ENCODE assay signal across 27 cellular contexts in the genomic region with DNA sequence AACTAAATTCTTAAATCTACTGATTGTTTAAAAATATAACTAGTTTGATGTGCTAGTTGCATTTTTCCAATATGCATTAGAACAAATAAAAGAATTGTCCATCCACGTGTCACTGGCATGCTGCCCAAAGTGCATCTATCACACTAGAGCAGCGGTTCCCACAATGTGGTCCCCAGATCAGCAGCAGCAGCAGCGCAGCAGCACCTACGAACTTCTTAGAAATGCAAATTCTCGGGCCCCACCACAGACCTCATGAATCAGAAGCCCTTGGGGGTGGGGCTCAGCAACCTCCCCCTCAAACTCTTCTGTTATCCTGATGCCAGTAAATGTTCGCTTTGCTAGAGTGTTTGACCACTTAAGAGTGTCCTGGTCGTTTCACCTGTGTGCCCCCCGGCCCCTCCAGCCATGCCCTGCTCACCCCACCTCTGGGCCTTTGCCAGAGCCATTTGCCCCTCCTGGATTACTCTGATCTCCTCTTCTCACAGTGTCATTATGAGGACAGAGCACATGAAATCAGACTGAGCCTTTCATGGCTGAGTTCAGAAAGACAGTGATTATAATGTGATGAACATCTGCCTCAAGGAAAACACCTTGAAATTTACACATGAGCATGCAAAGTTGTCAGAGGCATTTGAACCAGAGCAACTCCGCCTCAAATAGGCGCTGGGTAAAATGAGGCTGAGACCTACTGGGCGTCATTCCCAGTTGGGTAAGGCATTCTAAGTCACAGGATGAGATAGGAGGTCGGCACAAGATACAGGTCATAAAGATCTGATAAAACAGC. TPM values are rescaled to one million over a fixed set of nuclear protein-coding genes. Genes with fewer than 3 reads are reported as not detected.
DNase-seq lines count a peak whose midpoint lies in the region; ATAC-seq and TF ChIP-seq lines count a peak whose summit lies in the region.
"Had no signal": no experiment of that assay in that cellular context is flagged by ENCODE, and none has a peak within 500 bp of the region (broad histone marks: within the 10 kb centered on the region; RNA-seq: fewer than 3 reads in every experiment).

No MANE protein-coding gene starts in this region.

- ATAC-seq in activated CD8-positive, alpha-beta T cell treated with anti-CD3 and anti-CD28 coated beads for 36 hours = peak; percentile 96
- no peak for ATAC-seq in left lobe of liver

- CTCF ChIA-PET in activated CD8-positive, alpha-beta T cell treated with anti-CD3 and anti-CD28 coated beads for 36 hours (lab: Charles Lee) = interaction anchor here (0.8 kb wide), 1 partner anchor 9 kb away, joined by 3 read pairs; no protein-coding TSS in a partner anchor
- CTCF ChIA-PET in SK-N-SH (lab: Yijun Ruan, JAX) = interaction anchor here (1.1 to 4.2 kb wide), 3 partner anchors 9 to 128 kb away, joined by 3 to 26 read pairs (median 17); no protein-coding TSS in a partner anchor

- H3K36me3 Mint-ChIP-seq in activated T-cell treated with anti-CD3 and anti-CD28 coated beads, Interleukin-2, amount 50 U/mL, for 24 hours (ENCODE audit: low read depth) = no peaks in the 10 kb centered on the region
- no peaks in the 10 kb centered on the region for H3K36me3 Mint-ChIP-seq in activated CD8-positive, alpha-beta T cell treated with anti-CD3 and anti-CD28 coated beads for 36 hours (ENCODE audit: low read depth)

- peaks cover 9% of the 10 kb centered on the region for H3K4me1 Mint-ChIP-seq in activated T-cell treated with anti-CD3 and anti-CD28 coated beads, Interleukin-2, amount 50 U/mL, for 24 hours (ENCODE audit: low read depth)
- peaks cover 9% of the 10 kb centered on the region for H3K4me1 Mint-ChIP-seq in activated CD8-positive, alpha-beta T cell treated with anti-CD3 and anti-CD28 coated beads for 36 hours (ENCODE audit: low read depth)

- no peaks in the 10 kb centered on the region for H3K9me3 ChIP-seq in iPS-18a (ENCODE audit: control insufficient read depth, low read depth, low read length)
- no peaks in the 10 kb centered on the region for H3K9me3 ChIP-seq in SK-N-SH
- H3K9me3 ChIP-seq: neutrophil, SJCRH30, spleen, testis had no signal

- TF ChIP-seq EP300 in SK-N-SH (IDR thresholded peaks at IDR 0.05; ENCODE audit: borderline replicate concordance in 1 of 2, low read depth in 1 of 2, low read length in 1 of 2) = no peak

- H3K4me2 ChIP-seq in SK-N-SH = no peak overlapping the region
- H3K4me2 ChIP-seq: hepatocyte had no signal

- no peak for TF ChIP-seq RAD21 in SK-N-SH (IDR thresholded peaks at IDR 0.05; ENCODE audit: low read length)

- no peak for TF ChIP-seq CTCF in activated CD8-positive, alpha-beta T cell treated with anti-CD3 and anti-CD28 coated beads for 36 hours (IDR thresholded peaks at IDR 0.05)
- TF ChIP-seq CTCF in SK-N-SH (IDR thresholded peaks at IDR 0.05) = no peak

- no peaks in the 10 kb centered on the region for H3K36me3 ChIP-seq in iPS-18a (ENCODE audit: control insufficient read depth, low read depth, low read length)
- no peaks in the 10 kb centered on the region for H3K36me3 ChIP-seq in SK-N-SH (replicated peaks in 1 of 2; ENCODE audit: control insufficient read depth in 1 of 2, insufficient read depth in 2 of 2, low read length in 1 of 2)
- H3K36me3 ChIP-seq: neutrophil, SJCRH30, spleen had no signal

- no peak overlapping the region for H3K4me3 Mint-ChIP-seq in activated T-cell treated with anti-CD3 and anti-CD28 coated beads, Interleukin-2, amount 50 U/mL, for 24 hours
- no peak overlapping the region for H3K4me3 Mint-ChIP-seq in activated CD8-positive, alpha-beta T cell treated with anti-CD3 and anti-CD28 coated beads for 36 hours
- H3K4me3 Mint-ChIP-seq: T-helper 1 cell treated with Interleukin-12 subunit alpha and Interleukin-12 subunit beta and Interleukin-4 antibody, amounts not matched to agents 30 μg/mL and 1 μg/mL, for 36 hours had no signal

- H3F3A ChIP-seq in SK-N-SH (replicated peaks; ENCODE audit: insufficient read depth) = no peaks in the 10 kb centered on the region

- peaks cover 17% of the 10 kb centered on the region for H3K27me3 Mint-ChIP-seq in activated T-cell treated with anti-CD3 and anti-CD28 coated beads, Interleukin-2, amount 50 U/mL, for 24 hours
- H3K27me3 Mint-ChIP-seq in activated CD8-positive, alpha-beta T cell treated with anti-CD3 and anti-CD28 coated beads for 36 hours = peaks cover 5% of the 10 kb centered on the region

- H3K9me3 Mint-ChIP-seq in activated T-cell treated with anti-CD3 and anti-CD28 coated beads, Interleukin-2, amount 50 U/mL, for 24 hours = no peaks in the 10 kb centered on the region
- H3K9me3 Mint-ChIP-seq in activated CD8-positive, alpha-beta T cell treated with anti-CD3 and anti-CD28 coated beads for 36 hours = no peaks in the 10 kb centered on the region
- H3K9me3 Mint-ChIP-seq: T-helper 1 cell treated with Interleukin-12 subunit alpha and Interleukin-12 subunit beta and Interleukin-4 antibody, amounts not matched to agents 30 μg/mL and 1 μg/mL, for 36 hours had no signal

- peaks cover 20% of the 10 kb centered on the region for H3K4me1 ChIP-seq in iPS-18a (ENCODE audit: control insufficient read depth, low read depth, low read length)
- peaks cover 0 to 20% of the 10 kb centered on the region in 2 experiments; a peak in 2 of 4 replicates for H3K4me1 ChIP-seq in SK-N-SH (ENCODE audit: control insufficient read depth in 1 of 2, insufficient read depth in 2 of 2, low read depth in 1 of 2, low read length in 1 of 2)
- H3K4me1 ChIP-seq: SJCRH30, spleen, testis had no signal

- H2AFZ ChIP-seq in SK-N-SH (ENCODE audit: low read depth) = no peak overlapping the region
- H2AFZ ChIP-seq: hepatocyte had no signal

- H3K4me3 ChIP-seq in iPS-18a (ENCODE audit: low read length) (no peak overlapping the region), SK-N-SH (ENCODE audit: low read depth in 2 of 2, low read length in 1 of 2) (no peak overlapping the region)
- H3K4me3 ChIP-seq: hepatocyte, lung, SJCRH30, spleen, testis had no signal

- WGBS in SK-N-SH (ENCODE audit: low lambda C conversion rate) = 69% methylated on average over 10 of the region's 12 CpGs

- H3K27ac Mint-ChIP-seq in activated T-cell treated with anti-CD3 and anti-CD28 coated beads, Interleukin-2, amount 50 U/mL, for 24 hours = no peak overlapping the region
- no peak overlapping the region for H3K27ac Mint-ChIP-seq in activated CD8-positive, alpha-beta T cell treated with anti-CD3 and anti-CD28 coated beads for 36 hours
- H3K27ac Mint-ChIP-seq: T-helper 1 cell treated with Interleukin-12 subunit alpha and Interleukin-12 subunit beta and Interleukin-4 antibody, amounts not matched to agents 30 μg/mL and 1 μg/mL, for 36 hours had no signal

- H3K9me2 ChIP-seq in SK-N-SH = no peaks in the 10 kb centered on the region

- H3K27ac ChIP-seq in iPS-18a (ENCODE audit: low read length) (no peak overlapping the region), SK-N-SH (ENCODE audit: low read depth in 2 of 2, low read length in 1 of 2) (no peak overlapping the region)
- H3K27ac ChIP-seq: hepatocyte, neutrophil, SJCRH30, spleen, testis had no signal

- no peaks in the 10 kb centered on the region for H4K20me1 ChIP-seq in SK-N-SH (ENCODE audit: insufficient read depth)

- H3K27me3 ChIP-seq in iPS-18a (ENCODE audit: control insufficient read depth, insufficient read depth, low read length) (peaks cover 20% of the 10 kb centered on the region), SK-N-SH (ENCODE audit: insufficient read depth) (0 out of 2 replicates have a peak, but pooled peaks cover 6% of the 10 kb centered on the region)
- H3K27me3 ChIP-seq: hepatocyte, neutrophil, SJCRH30, testis had no signal

- POLR2A ChIA-PET in activated CD8-positive, alpha-beta T cell treated with anti-CD3 and anti-CD28 coated beads for 36 hours (lab: Charles Lee) = interaction anchor here (0.8 kb wide), 1 partner anchor 30 kb away, joined by 3 read pairs; a partner anchor contains a TSS
- POLR2A ChIA-PET in SK-N-SH (lab: Yijun Ruan, JAX) = no interaction called here

- intact Hi-C loops in activated CD8-positive, alpha-beta T cell treated with anti-CD3 and anti-CD28 coated beads for 36 hours (cut with micrococcal nuclease) = no loop called here

- no peaks in the 10 kb centered on the region for H3K79me2 ChIP-seq in SK-N-SH (ENCODE audit: insufficient read depth)
- H3K79me2 ChIP-seq: hepatocyte had no signal

- peak; percentile 28 to 43 for DNase-seq in activated T-cell treated with anti-CD3 and anti-CD28 coated beads, Interleukin-2, amount 50 U/mL, for 48 hours
- no peak for DNase-seq in activated T-cell treated with anti-CD3 and anti-CD28 coated beads, Interleukin-2, amount 50 U/mL, for 24 hours
- peak; percentile 77 for DNase-seq in activated CD8-positive, alpha-beta T cell treated with anti-CD3 and anti-CD28 coated beads for 36 hours
- DNase-seq in SK-N-SH (no peak), COR-L47 (lab: John Stamatoyannopoulos, UW) (no peak), islet precursor cell (no peak), left lobe of liver (ENCODE audit: low spot score) (no peak)
- DNase-seq: activated CD4-positive, alpha-beta T cell treated with anti-CD3 and anti-CD28 coated beads, Interleukin-2, amount 50 U/mL, for 4 hours; activated effector memory CD4-positive, alpha-beta T cell treated with anti-CD3 and anti-CD28 coated beads, Interleukin-2, amount 50 U/mL, for 16 hours; C1 segment of cervical spinal cord; KBM-7; kidney; NCI-H1694 treated with DMSO at 0.1 percent for 48 hours; NCI-H774; SJCRH30; spleen; testis had no signal

- H3K9ac ChIP-seq in iPS-18a (ENCODE audit: low read length) (peak overlapping the region; percentile 4), SK-N-SH (no peak overlapping the region)

TF ChIP-seq in SK-N-SH, 30 proteins besides CTCF, POLR2A, EP300 and RAD21 (continues in another document):
- no peak for TF ChIP-seq TEAD4 (IDR thresholded peaks at IDR 0.05; ENCODE audit: borderline replicate concordance, insufficient read depth)

RNA-seq across cellular contexts. Expression of a gene that starts 12.6 kb away (rescaled TPM):
- not detected for total RNA-seq in activated CD8-positive, alpha-beta T cell treated with anti-CD3 and anti-CD28 coated beads for 36 hours
- 0.02 and 0.16 TPM in 2 replicates for polyA plus RNA-seq in SK-N-SH (2012; rRNA removed)
- 0.01 and 0.05 TPM in 2 replicates for polyA plus RNA-seq in SK-N-SH (2012; cell fraction: cytosol; rRNA removed)
- polyA plus RNA-seq in SK-N-SH (2012; cell fraction: nucleus; rRNA removed) = 0.16 and 0.85 TPM in 2 replicates
- total RNA-seq in left lobe of liver = not detected
- total RNA-seq: cardiac septum, dermis microvascular lymphatic vessel endothelial cell, fibroblast of villous mesenchyme, G401, hepatocyte, kidney, renal cortical epithelial cell, testis had no signal
- polyA plus RNA-seq: hepatocyte had no signal

RNA-seq across cellular contexts. Expression of a gene that starts 28.9 kb away (rescaled TPM):
- under 1 TPM; 0.43 to 0.54 TPM for total RNA-seq in activated CD8-positive, alpha-beta T cell treated with anti-CD3 and anti-CD28 coated beads for 36 hours
- polyA plus RNA-seq in SK-N-SH (2012; rRNA removed) = 0.12 and 0.39 TPM in 2 replicates
- polyA plus RNA-seq in SK-N-SH (2012; cell fraction: cytosol; rRNA removed) = 0.24 and 0.42 TPM in 2 replicates
- polyA plus RNA-seq in SK-N-SH (2012; cell fraction: nucleus; rRNA removed) = 0.29 TPM in 2 replicates
- 0.15 TPM for total RNA-seq in left lobe of liver
- total RNA-seq: cardiac septum, dermis microvascular lymphatic vessel endothelial cell, fibroblast of villous mesenchyme, G401 had no signal

RNA-seq across cellular contexts. Expression of a gene that starts 30.2 kb away (rescaled TPM):
- total RNA-seq in activated CD8-positive, alpha-beta T cell treated with anti-CD3 and anti-CD28 coated beads for 36 hours = 10 to 100 TPM; 15.4 to 15.5 TPM
- 7.0 and 8.3 TPM in 2 replicates for polyA plus RNA-seq in SK-N-SH (2012; rRNA removed)
- 9.7 and 11.4 TPM in 2 replicates for polyA plus RNA-seq in SK-N-SH (2012; cell fraction: cytosol; rRNA removed)
- polyA plus RNA-seq in SK-N-SH (2012; cell fraction: nucleus; rRNA removed) = 3.1 and 5.0 TPM in 2 replicates
- total RNA-seq in left lobe of liver = 19.1 TPM

RNA-seq across cellular contexts. Expression of a gene that starts 45.8 kb away (rescaled TPM):
- total RNA-seq in activated CD8-positive, alpha-beta T cell treated with anti-CD3 and anti-CD28 coated beads for 36 hours = 1 to 10 TPM; 4.6 to 5.2 TPM
- 1.3 and 1.4 TPM in 2 replicates for polyA plus RNA-seq in SK-N-SH (2012; rRNA removed)
- 1.9 TPM in 2 replicates for polyA plus RNA-seq in SK-N-SH (2012; cell fraction: cytosol; rRNA removed)
- polyA plus RNA-seq in SK-N-SH (2012; cell fraction: nucleus; rRNA removed) = 1.00 and 1.6 TPM in 2 replicates
- total RNA-seq in left lobe of liver = 2.9 TPM

Comparison
In these comparisons a context has a peak if more than half of its experiments do, and no peak if none do; other contexts are left out.
1. DNase-seq: peak in activated T-cell treated with anti-CD3 and anti-CD28 coated beads, Interleukin-2, amount 50 U/mL, for 48 hours (2 of 2) and activated CD8-positive, alpha-beta T cell treated with anti-CD3 and anti-CD28 coated beads for 36 hours (single experiment); none in activated T-cell treated with anti-CD3 and anti-CD28 coated beads, Interleukin-2, amount 50 U/mL, for 24 hours (single experiment), SK-N-SH (single experiment), COR-L47 (single experiment), islet precursor cell (single experiment) and left lobe of liver (single experiment).